1 cellular context compared by ENCODE assay signal in genomic region chr9:70177121-70177520, GRCh38.
TF ChIP-seq lines count a peak whose summit lies in the region.

No MANE protein-coding gene starts in this region.

TF ChIP-seq in HepG2, 621 proteins besides CTCF, POLR2A, EP300 and RAD21:
- no peak for TF ChIP-seq ZBTB14 (CRISPR knock-in tag; IDR thresholded peaks at IDR 0.05)
- TF ChIP-seq STAT6 (CRISPR knock-in tag; IDR thresholded peaks at IDR 0.05; ENCODE audit: borderline replicate concordance) = no peak
- no peak for TF ChIP-seq ZNF782 (CRISPR knock-in tag; IDR thresholded peaks at IDR 0.05; ENCODE audit: borderline replicate concordance)
- TF ChIP-seq JUNB (CRISPR knock-in tag; IDR thresholded peaks at IDR 0.05; ENCODE audit: borderline replicate concordance) = no peak
- TF ChIP-seq AGO2 (optimal IDR thresholded peaks at IDR 0.05; ENCODE audit: low read depth, low read length) = no peak
- no peak for TF ChIP-seq ZNF33B (CRISPR knock-in tag; IDR thresholded peaks at IDR 0.05)
- no peak for TF ChIP-seq HNRNPUL1 (IDR thresholded peaks at IDR 0.05; ENCODE audit: low read depth, low read length)
- TF ChIP-seq ZNF446 (CRISPR knock-in tag; IDR thresholded peaks at IDR 0.05) = no peak
- TF ChIP-seq ZSCAN29 (CRISPR knock-in tag; conservative IDR thresholded peaks at IDR 0.05) = no peak
- TF ChIP-seq SOX13 (IDR thresholded peaks at IDR 0.05) = no peak
- TF ChIP-seq SOX13 (CRISPR knock-in tag; conservative IDR thresholded peaks at IDR 0.05 in 1 of 2, IDR thresholded peaks at IDR 0.05 in 1 of 2) = no peak
- TF ChIP-seq SMYD3 (CRISPR knock-in tag; IDR thresholded peaks at IDR 0.05) = no peak
- TF ChIP-seq HINFP (CRISPR knock-in tag; IDR thresholded peaks at IDR 0.05; ENCODE audit: low read depth) = no peak
- TF ChIP-seq ZMYM3 (CRISPR knock-in tag; IDR thresholded peaks at IDR 0.05) = no peak
